8 cellular contexts compared by ENCODE assay signal in genomic region chr7:118040562-118040961, GRCh38.
DNase-seq lines count a peak whose midpoint lies in the region; ATAC-seq lines count a peak whose summit lies in the region.
"Had no signal": no experiment of that assay in that cellular context is flagged by ENCODE, and none has a peak within 500 bp of the region (broad histone marks: within the 10 kb centered on the region; RNA-seq: fewer than 3 reads in every experiment).

No MANE protein-coding gene starts in this region.

- peaks cover 20% of the 10 kb centered on the region for H3K4me1 Mint-ChIP-seq in stimulated activated memory B cell treated with anti-CD40 and anti-IgM and Interleukin-4, amounts not matched to agents 10 μg/mL and 1 μg/mL and 100 μg/mL, for 72 hours
- no peaks in the 10 kb centered on the region for H3K4me1 Mint-ChIP-seq in effector memory CD8-positive, alpha-beta T cell (ENCODE audit: low read depth in 2 of 2)

- DNase-seq in NCI-H345 treated with DMSO at 0.1 percent for 48 hours (lab: John Stamatoyannopoulos, UW; ENCODE audit: unreplicated experiment): no peak
- DNase-seq in effector memory CD8-positive, alpha-beta T cell: no peak
- DNase-seq: COR-L47 had no signal

- H3K9me3 Mint-ChIP-seq in stimulated activated memory B cell treated with anti-CD40 and anti-IgM and Interleukin-4, amounts not matched to agents 10 μg/mL and 1 μg/mL and 100 μg/mL, for 72 hours: no peaks in the 10 kb centered on the region
- H3K9me3 Mint-ChIP-seq in effector memory CD8-positive, alpha-beta T cell: peaks cover 0 to 3% of the 10 kb centered on the region in 2 donors

- no peak overlapping the region for H3K27ac Mint-ChIP-seq in stimulated activated memory B cell treated with anti-CD40 and anti-IgM and Interleukin-4, amounts not matched to agents 10 μg/mL and 1 μg/mL and 100 μg/mL, for 72 hours
- H3K27ac Mint-ChIP-seq in effector memory CD8-positive, alpha-beta T cell: no peak overlapping the region

- H3K4me3 Mint-ChIP-seq in stimulated activated memory B cell treated with anti-CD40 and anti-IgM and Interleukin-4, amounts not matched to agents 10 μg/mL and 1 μg/mL and 100 μg/mL, for 72 hours: no peak overlapping the region
- no peak overlapping the region for H3K4me3 Mint-ChIP-seq in effector memory CD8-positive, alpha-beta T cell

- no peaks in the 10 kb centered on the region for H3K27me3 Mint-ChIP-seq in stimulated activated memory B cell treated with anti-CD40 and anti-IgM and Interleukin-4, amounts not matched to agents 10 μg/mL and 1 μg/mL and 100 μg/mL, for 72 hours
- H3K27me3 Mint-ChIP-seq in effector memory CD8-positive, alpha-beta T cell: no peaks in the 10 kb centered on the region

- H3K36me3 Mint-ChIP-seq in stimulated activated memory B cell treated with anti-CD40 and anti-IgM and Interleukin-4, amounts not matched to agents 10 μg/mL and 1 μg/mL and 100 μg/mL, for 72 hours: no peaks in the 10 kb centered on the region
- H3K36me3 Mint-ChIP-seq in effector memory CD8-positive, alpha-beta T cell (ENCODE audit: insufficient read depth): no peaks in the 10 kb centered on the region

- peak; percentile 59 for ATAC-seq in GM19324 (IDR thresholded peaks at IDR 0.05; ENCODE audit: low FRiP score, unreplicated experiment)
- ATAC-seq in HG02571 (IDR thresholded peaks at IDR 0.05; ENCODE audit: unreplicated experiment): peak; percentile 55
- peak; percentile 88 for ATAC-seq in HG03159 (IDR thresholded peaks at IDR 0.05; ENCODE audit: unreplicated experiment)
- ATAC-seq in stimulated activated memory B cell treated with anti-CD40 and anti-IgM and Interleukin-4, amounts not matched to agents 10 μg/mL and 1 μg/mL and 100 μg/mL, for 72 hours: peak; percentile 55
- ATAC-seq in effector memory CD8-positive, alpha-beta T cell (replicated peaks): no peak
- ATAC-seq in GM21360 (IDR thresholded peaks at IDR 0.05; ENCODE audit: unreplicated experiment): no peak

Comparison
In these comparisons a context has a peak if more than half of its experiments do, and no peak if none do; other contexts are left out.
1. ATAC-seq: peak in GM19324 (single experiment), HG02571 (single experiment), HG03159 (single experiment) and stimulated activated memory B cell treated with anti-CD40 and anti-IgM and Interleukin-4, amounts not matched to agents 10 μg/mL and 1 μg/mL and 100 μg/mL, for 72 hours (single experiment); none in effector memory CD8-positive, alpha-beta T cell (single experiment) and GM21360 (single experiment).